8 cellular contexts compared by ENCODE assay signal in genomic region chr1:236795035-236795756, GRCh38.
DNase-seq lines count a peak whose midpoint lies in the region; ATAC-seq, FAIRE-seq and TF ChIP-seq lines count a peak whose summit lies in the region.

MTR (plus strand) TSS chr1:236795292; CDS start chr1:236795704, 412 bp downstream.

- FAIRE-seq in islet of Langerhans (lab: Jason Lieb, UNC), result peak; percentile 93

- no peak for TF ChIP-seq CTCF in AG09319 (IDR thresholded peaks at IDR 0.05; ENCODE audit: low read depth, low read length)

- peak; percentile 96 for ATAC-seq in GM19035 (IDR thresholded peaks at IDR 0.05; ENCODE audit: unreplicated experiment)
- peak; percentile 96 for ATAC-seq in HG03354 (IDR thresholded peaks at IDR 0.05; ENCODE audit: poor library complexity, severe bottlenecking, unreplicated experiment)
- ATAC-seq in activated CD4-positive, CD25-positive, alpha-beta regulatory T cell treated with anti-CD3 and anti-CD28 coated beads, Interleukin-2, amount 50 U/mL, for 24 hours, result peak; percentile 95 to 97

- DNase-seq in AG09319 (ENCODE audit: extremely low read depth, low read depth), result peak; percentile 94
- DNase-seq in NCI-H446 treated with DMSO at 0.1 percent for 48 hours (lab: John Stamatoyannopoulos, UW), result peak; percentile 99
- peak; percentile 89 to 94 for DNase-seq in cerebellar nuclear complex (lab: John Stamatoyannopoulos, UW)
- DNase-seq in stimulated activated CD4-positive, alpha-beta T cell treated with anti-CD3 and anti-CD28 coated beads, Interleukin-12 subunit alpha, Interleukin-12 subunit beta, amount 100 ng/mL, for 4 hours, result peak; percentile 94

Comparison
In these comparisons a context has a peak if more than half of its experiments do, and no peak if none do; other contexts are left out.
1. Peak in every context shown above with its lines: DNase-seq and ATAC-seq.